15 cellular contexts compared by ENCODE assay signal in the genomic region with DNA sequence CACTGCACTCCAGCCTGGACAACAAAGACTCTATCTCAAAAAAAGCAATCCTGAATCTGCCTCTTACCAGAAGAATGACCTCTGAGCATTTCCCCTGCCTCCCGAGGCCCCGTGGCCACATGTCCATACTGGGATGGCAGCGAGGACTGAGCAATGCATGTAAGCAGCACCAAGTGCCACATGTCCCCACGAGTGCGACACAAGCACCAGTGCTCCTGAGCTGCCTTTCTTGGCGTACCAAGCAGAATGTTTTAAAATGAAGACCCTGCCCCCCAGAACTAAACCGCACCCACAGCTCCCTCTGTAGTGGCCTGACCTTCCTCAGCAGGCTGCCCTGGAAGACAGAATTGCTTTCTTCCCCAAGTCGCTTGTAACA.
A peak's percentile ranks its signal among the peaks of the same experiment; 100 is the strongest.
DNase-seq lines count a peak whose midpoint lies in the region; ATAC-seq, FAIRE-seq and TF ChIP-seq lines count a peak whose summit lies in the region.
"Had no signal": no experiment of that assay in that cellular context is flagged by ENCODE, and none has a peak within 500 bp of the region (broad histone marks: within the 10 kb centered on the region; RNA-seq: fewer than 3 reads in every experiment).

No MANE protein-coding gene starts in this region.

- H3K4me3 Mint-ChIP-seq in CD8-positive, alpha-beta memory T cell = peak overlapping the region; percentile 27 to 86 (median 81)

- no peak for FAIRE-seq in H54 (lab: Jason Lieb, UNC)
- FAIRE-seq: endothelial cell of umbilical vein had no signal

- peaks cover 0 to 1% of the 10 kb centered on the region in 2 donors for H3K27me3 Mint-ChIP-seq in CD8-positive, alpha-beta memory T cell

- peaks cover 22 to 30% (median 24%) of the 10 kb centered on the region in 3 donors for H3K4me1 Mint-ChIP-seq in CD8-positive, alpha-beta memory T cell

- peaks cover 21% of the 10 kb centered on the region for H3K4me1 ChIP-seq in CD8-positive, alpha-beta memory T cell (ENCODE audit: insufficient read depth, low read length)
- peaks cover 39 to 46% of the 10 kb centered on the region in 2 experiments for H3K4me1 ChIP-seq in neutrophil (ENCODE audit: control insufficient read depth in 1 of 2, insufficient read depth in 1 of 2, low read depth in 1 of 2, low read length in 1 of 2)
- no peaks in the 10 kb centered on the region for H3K4me1 ChIP-seq in gastrocnemius medialis
- H3K4me1 ChIP-seq: right atrium auricular region had no signal

- intact Hi-C loops in gastrocnemius medialis (cut with DNase I; ENCODE audit: low total_unique reads) = no loop called here

- H3K36me3 ChIP-seq in CD8-positive, alpha-beta memory T cell (ENCODE audit: insufficient read depth, low read length) = no peaks in the 10 kb centered on the region
- H3K36me3 ChIP-seq in neutrophil = no peaks in the 10 kb centered on the region
- H3K36me3 ChIP-seq in gastrocnemius medialis = no peaks in the 10 kb centered on the region
- H3K36me3 ChIP-seq: right atrium auricular region had no signal

- POLR2A ChIA-PET in CD8-positive, alpha-beta memory T cell (lab: Charles Lee) = no interaction called here

- H3K27ac Mint-ChIP-seq in CD8-positive, alpha-beta memory T cell = peak overlapping the region; percentile 65 to 96 (median 89)
- H3K27ac Mint-ChIP-seq in activated naive CD4-positive, alpha-beta T cell treated with anti-CD3 and anti-CD28 coated beads, Interleukin-2, amount 50 U/mL, for 72 hours = peak overlapping the region; percentile 57 to 89

- peak overlapping the region; percentile 50 for H3K4me3 ChIP-seq in CD8-positive, alpha-beta memory T cell (ENCODE audit: low read length)
- peak overlapping the region; percentile 54 to 57 for H3K4me3 ChIP-seq in neutrophil (ENCODE audit: low read depth in 1 of 2, low read length in 1 of 2)
- H3K4me3 ChIP-seq in gastrocnemius medialis = no peak overlapping the region
- H3K4me3 ChIP-seq: right atrium auricular region, SK-N-MC had no signal

- H3K27me3 ChIP-seq in CD8-positive, alpha-beta memory T cell (ENCODE audit: insufficient read depth, low read length, poor library complexity, severe bottlenecking) = no peaks in the 10 kb centered on the region
- H3K27me3 ChIP-seq in neutrophil (no peaks in the 10 kb centered on the region), gastrocnemius medialis (no peaks in the 10 kb centered on the region)
- H3K27me3 ChIP-seq: right atrium auricular region had no signal

- no peaks in the 10 kb centered on the region for H3K9me3 ChIP-seq in CD8-positive, alpha-beta memory T cell (ENCODE audit: low read length)
- H3K9me3 ChIP-seq in neutrophil = no peaks in the 10 kb centered on the region
- no peaks in the 10 kb centered on the region for H3K9me3 ChIP-seq in gastrocnemius medialis
- H3K9me3 ChIP-seq: right atrium auricular region had no signal

- TF ChIP-seq POLR2A in H54 (IDR thresholded peaks at IDR 0.05; ENCODE audit: low read depth, low read length) (peak; percentile 29; the same call in 1 of the 2 replicates), gastrocnemius medialis (IDR thresholded peaks at IDR 0.05) (no peak)

- peaks cover 0 to 1% (median 0%) of the 10 kb centered on the region in 5 donors for H3K9me3 Mint-ChIP-seq in CD8-positive, alpha-beta memory T cell
- no peaks in the 10 kb centered on the region for H3K9me3 Mint-ChIP-seq in activated naive CD4-positive, alpha-beta T cell treated with anti-CD3 and anti-CD28 coated beads, Interleukin-2, amount 50 U/mL, for 72 hours

- no peak overlapping the region for H3K27ac ChIP-seq in CD8-positive, alpha-beta memory T cell (ENCODE audit: low read depth, low read length)
- H3K27ac ChIP-seq in neutrophil = peak overlapping the region; percentile 85
- H3K27ac ChIP-seq in gastrocnemius medialis = no peak overlapping the region
- H3K27ac ChIP-seq: right atrium auricular region, SK-N-MC, WERI-Rb-1 had no signal

- ATAC-seq in activated naive CD4-positive, alpha-beta T cell treated with anti-CD3 and anti-CD28 coated beads, Interleukin-2, amount 50 U/mL, for 72 hours = peak in 1 of 2 donors; percentile 28
- ATAC-seq in gastrocnemius medialis = no peak
- ATAC-seq in HG02759 (IDR thresholded peaks at IDR 0.05; ENCODE audit: unreplicated experiment) = no peak

- no peak for DNase-seq in CD8-positive, alpha-beta memory T cell
- DNase-seq in H54 (ENCODE audit: insufficient read length, low spot score) = no peak
- DNase-seq in activated naive CD4-positive, alpha-beta T cell treated with anti-CD3 and anti-CD28 coated beads, Interleukin-2, amount 50 U/mL, for 72 hours (ENCODE audit: low spot score in 2 of 2) = no peak
- no peak for DNase-seq in NK-92 treated with Interleukin-12 subunit alpha and Interleukin-12 subunit beta, amount 100 ng/mL, for 24 hours (lab: John Stamatoyannopoulos, UW)
- no peak for DNase-seq in DMS153 (lab: John Stamatoyannopoulos, UW)
- no peak for DNase-seq in gastrocnemius medialis
- DNase-seq: glutamatergic neuron, kidney glomerular epithelial cell, NCI-H2107, WERI-Rb-1 had no signal

- TF ChIP-seq CTCF in neutrophil (IDR thresholded peaks at IDR 0.05) (no peak), gastrocnemius medialis (IDR thresholded peaks at IDR 0.05 in 4 of 5, conservative IDR thresholded peaks at IDR 0.05 in 1 of 5) (no peak)

- in situ Hi-C loops in gastrocnemius medialis (cut with MboI; ENCODE audit: low sequenced_read_pairs in 4 of 4) = no loop called here

- CTCF ChIA-PET in CD8-positive, alpha-beta memory T cell (lab: Charles Lee) = interaction anchor here (1.0 to 4.6 kb wide), 5 partner anchors 8 to 651 kb away, joined by 4 to 35 read pairs (median 5); no protein-coding TSS in a partner anchor

- H3K36me3 Mint-ChIP-seq in CD8-positive, alpha-beta memory T cell = peaks cover 0 to 4% (median 0%) of the 10 kb centered on the region in 3 donors
- peaks cover 0 to 4% of the 10 kb centered on the region in 2 donors for H3K36me3 Mint-ChIP-seq in activated naive CD4-positive, alpha-beta T cell treated with anti-CD3 and anti-CD28 coated beads, Interleukin-2, amount 50 U/mL, for 72 hours

Comparison
In these comparisons a context has a peak if more than half of its experiments do, and no peak if none do; other contexts are left out.
1. H3K4me3 ChIP-seq: peak in CD8-positive, alpha-beta memory T cell (single experiment) and neutrophil (2 of 2); none in gastrocnemius medialis (0 of 4).